Comparison of ENCODE assay signal across 12 cellular contexts in the genomic region with DNA sequence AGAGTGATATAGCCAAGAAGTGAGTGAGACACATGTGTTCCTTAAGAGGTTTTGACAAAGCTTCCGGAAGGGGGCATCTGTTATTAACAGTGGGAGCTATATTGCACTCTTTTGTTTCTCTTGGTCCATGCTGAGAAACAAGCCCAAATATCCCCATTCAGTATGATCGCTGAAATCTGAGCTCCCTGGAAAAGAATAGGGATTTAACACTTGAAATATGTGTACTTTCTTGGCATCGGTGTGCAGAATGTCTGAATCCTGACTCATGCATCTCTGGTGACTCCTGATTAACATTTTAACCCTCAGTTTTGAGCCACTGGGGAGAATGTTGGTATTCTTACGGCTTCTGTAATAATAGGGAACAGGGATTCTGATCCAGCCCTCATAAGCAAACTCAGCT.
A peak's percentile ranks its signal among the peaks of the same experiment; 100 is the strongest.
DNase-seq lines count a peak whose midpoint lies in the region; TF ChIP-seq lines count a peak whose summit lies in the region.
"Had no signal": no experiment of that assay in that cellular context is flagged by ENCODE, and none has a peak within 500 bp of the region (broad histone marks: within the 10 kb centered on the region; RNA-seq: fewer than 3 reads in every experiment).

No MANE protein-coding gene starts in this region.

- WGBS in thyroid gland, 2 donors = 59 to 67% methylated on average over 3 to 4 of the region's 4 CpGs

- POLR2A ChIA-PET in A673 (lab: Charles Lee; ENCODE audit: low non-redundant PET) = interaction anchor here (0.5 kb wide), 1 partner anchor 296 kb away, joined by 15 read pairs; no protein-coding TSS in a partner anchor

- TF ChIP-seq CTCF in A673 (conservative IDR thresholded peaks at IDR 0.05; ENCODE audit: low read depth, low read length) (peak; percentile 59), HFFc6 (IDR thresholded peaks at IDR 0.05) (no peak; the same call in 1 of the 2 replicates), cardiac muscle cell (IDR thresholded peaks at IDR 0.05; ENCODE audit: low read depth, low read length) (peak; percentile 32), thyroid gland (IDR thresholded peaks at IDR 0.05) (no peak)

- DNase-seq in A673 (ENCODE audit: low spot score) = peak; percentile 98
- peak; percentile 8 for DNase-seq in HFFc6
- peak; percentile 12 to 50 for DNase-seq in SJCRH30
- peak in 1 of 2 donors; percentile 95 for DNase-seq in cardiac muscle cell (ENCODE audit: low read depth in 1 of 2, low spot score in 1 of 2)
- no peak for DNase-seq in activated gamma-delta T cell (lab: John Stamatoyannopoulos, UW)
- DNase-seq in DMS153 (lab: John Stamatoyannopoulos, UW) = no peak
- DNase-seq in thyroid gland = no peak
- DNase-seq in stimulated activated naive CD4-positive, alpha-beta T cell treated with Interleukin-2 at 50 U/mL for 16 hours (lab: John Stamatoyannopoulos, UW) = no peak
- DNase-seq: anterior cingulate cortex, MM.1S had no signal

- no peaks in the 10 kb centered on the region for H3K36me3 Mint-ChIP-seq in HFFc6 (ENCODE audit: low read depth)
- H3K36me3 Mint-ChIP-seq: natural killer cell treated with Interleukin-12 subunit alpha and Interleukin-12 subunit beta and Interleukin-15 and Interleukin-18, amount 100 ng/mL, for 72 hours had no signal

- H3K27me3 Mint-ChIP-seq in HFFc6 (ENCODE audit: insufficient read depth) = no peaks in the 10 kb centered on the region; the same call in 1 of the 2 replicates

- no peak overlapping the region for H3K27ac Mint-ChIP-seq in HFFc6
- H3K27ac Mint-ChIP-seq: natural killer cell treated with Interleukin-12 subunit alpha and Interleukin-12 subunit beta and Interleukin-15 and Interleukin-18, amount 100 ng/mL, for 72 hours had no signal

- CTCF ChIA-PET in A673 (lab: Charles Lee) = interaction anchor here (0.6 to 1.6 kb wide), 7 partner anchors 9 to 543 kb away, joined by 3 to 7 read pairs (median 4); no protein-coding TSS in a partner anchor

- no peak for TF ChIP-seq POLR2A in thyroid gland (IDR thresholded peaks at IDR 0.05)

- H3K4me3 ChIP-seq in A673 (ENCODE audit: low read depth, low read length, poor library complexity, severe bottlenecking) = no peak overlapping the region
- H3K4me3 ChIP-seq in SJCRH30 = no peak overlapping the region
- no peak overlapping the region for H3K4me3 ChIP-seq in cardiac muscle cell
- H3K4me3 ChIP-seq in thyroid gland (replicated peaks in 1 of 3) = no peak overlapping the region
- H3K4me3 ChIP-seq: BLaER1 had no signal

- no peak overlapping the region for H3K4me3 Mint-ChIP-seq in HFFc6
- H3K4me3 Mint-ChIP-seq: natural killer cell treated with Interleukin-12 subunit alpha and Interleukin-12 subunit beta and Interleukin-15 and Interleukin-18, amount 100 ng/mL, for 72 hours had no signal

- H3K36me3 ChIP-seq in A673 (ENCODE audit: insufficient read depth, low read length, poor library complexity, severe bottlenecking) (no peaks in the 10 kb centered on the region), SJCRH30 (no peaks in the 10 kb centered on the region), cardiac muscle cell (no peaks in the 10 kb centered on the region), thyroid gland (no peaks in the 10 kb centered on the region)
- H3K36me3 ChIP-seq: BLaER1 had no signal

- peaks cover 11% of the 10 kb centered on the region for H3K4me1 Mint-ChIP-seq in HFFc6 (ENCODE audit: low read depth)

- no TSS peak for BruUV-seq in A673 (replicated peaks; lab: Mats Ljungman, UMichigan)

- no peaks in the 10 kb centered on the region for H3K27me3 ChIP-seq in A673 (replicated peaks; ENCODE audit: insufficient read depth, low read depth, low read length, poor library complexity)
- no peaks in the 10 kb centered on the region for H3K27me3 ChIP-seq in SJCRH30
- H3K27me3 ChIP-seq in cardiac muscle cell = no peaks in the 10 kb centered on the region
- no peaks in the 10 kb centered on the region for H3K27me3 ChIP-seq in thyroid gland
- H3K27me3 ChIP-seq: BLaER1 had no signal

- H3K27ac ChIP-seq in A673 (ENCODE audit: low read depth, low read length, poor library complexity, severe bottlenecking) = peak overlapping the region; percentile 74
- H3K27ac ChIP-seq in SJCRH30 = no peak overlapping the region
- no peak overlapping the region for H3K27ac ChIP-seq in cardiac muscle cell
- H3K27ac ChIP-seq in thyroid gland = no peak overlapping the region
- H3K27ac ChIP-seq: BLaER1 had no signal

- H3K9me3 ChIP-seq in A673 (ENCODE audit: low read depth, low read length, poor library complexity, severe bottlenecking) (no peaks in the 10 kb centered on the region), SJCRH30 (replicated peaks) (no peaks in the 10 kb centered on the region), cardiac muscle cell (ENCODE audit: low read depth) (no peaks in the 10 kb centered on the region), thyroid gland (no peaks in the 10 kb centered on the region)
- H3K9me3 ChIP-seq: BLaER1 had no signal

- peaks cover 4% of the 10 kb centered on the region; the same call in 1 of the 2 replicates for H3K9me3 Mint-ChIP-seq in HFFc6
- H3K9me3 Mint-ChIP-seq: natural killer cell treated with Interleukin-12 subunit alpha and Interleukin-12 subunit beta and Interleukin-15 and Interleukin-18, amount 100 ng/mL, for 72 hours had no signal

- H3K4me1 ChIP-seq in A673 (ENCODE audit: insufficient read depth, low read length, poor library complexity, severe bottlenecking) (peaks cover 38% of the 10 kb centered on the region), SJCRH30 (peaks cover 10% of the 10 kb centered on the region; the same call in 1 of the 2 replicates), cardiac muscle cell (ENCODE audit: low read depth) (no peaks in the 10 kb centered on the region), thyroid gland (no peaks in the 10 kb centered on the region)
- H3K4me1 ChIP-seq: BLaER1 had no signal

- intact Hi-C loops in A673 (cut with micrococcal nuclease; ENCODE audit: unreplicated experiment) (loop anchor here (1.0 to 10.0 kb wide), 2 partner anchors 297 to 299 kb away; no protein-coding TSS in a partner anchor), thyroid gland (cut with DNase I) (no loop called here)

Comparison
In these comparisons a context has a peak if more than half of its experiments do, and no peak if none do; other contexts are left out.
1. DNase-seq: peak in A673 (single experiment), HFFc6 (single experiment) and SJCRH30 (2 of 2); none in activated gamma-delta T cell (single experiment), DMS153 (single experiment), thyroid gland (0 of 2) and stimulated activated naive CD4-positive, alpha-beta T cell treated with Interleukin-2 at 50 U/mL for 16 hours (single experiment).
2. CTCF ChIP-seq: peak in A673 (single experiment) and cardiac muscle cell (single experiment); none in HFFc6 (single experiment) and thyroid gland (0 of 6).